ENCODE assay signal across 1 cellular context in the genomic region with DNA sequence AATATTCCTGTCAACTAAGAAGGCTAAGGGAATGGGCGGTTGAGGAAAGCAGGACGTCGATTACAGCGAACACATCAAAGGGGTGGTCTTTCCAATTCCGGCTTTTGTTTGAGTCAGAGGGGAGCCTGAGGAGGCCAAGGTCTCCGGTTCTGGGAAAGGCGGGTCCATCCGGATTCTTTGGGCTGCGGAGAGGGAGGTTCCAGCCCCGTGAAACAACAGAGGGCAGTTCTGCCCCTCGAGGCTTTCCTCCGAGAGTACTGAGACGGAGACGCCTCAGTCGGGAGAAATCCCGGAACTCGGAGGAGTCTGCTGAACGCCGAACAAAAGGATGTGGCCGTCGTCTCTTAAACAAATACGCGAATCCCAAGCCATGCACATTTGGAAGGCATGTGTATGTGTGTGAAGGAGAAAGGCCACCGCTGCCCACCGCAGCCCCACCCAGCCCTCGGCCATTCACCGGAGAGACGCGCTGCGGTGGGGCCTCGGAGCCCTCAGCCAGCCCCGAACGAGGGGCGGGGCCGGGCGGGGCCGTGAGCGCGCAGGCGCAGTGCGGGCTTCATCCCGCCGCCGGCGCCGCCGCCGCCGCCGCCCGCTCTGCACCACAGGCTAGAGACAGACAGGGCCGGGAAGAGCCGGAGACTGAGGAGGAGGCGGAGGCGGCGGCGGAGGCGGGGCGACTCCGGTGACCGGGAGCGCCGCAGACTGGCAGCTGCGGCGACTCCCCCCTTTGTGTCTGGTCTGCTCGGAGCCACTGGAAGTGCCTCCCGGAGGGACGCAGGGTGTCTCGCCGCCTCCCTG.
TF ChIP-seq lines count a peak whose summit lies in the region.

Gene BMPR2 (plus strand): TSS at position 717 of the 798 bp plus-strand sequence. CDS start 1,148 bp downstream, outside the sequence.

TF ChIP-seq in HepG2, 621 proteins besides CTCF, POLR2A, EP300 and RAD21 (continued from another document and continues in another):
- TF ChIP-seq, protein P1, sequence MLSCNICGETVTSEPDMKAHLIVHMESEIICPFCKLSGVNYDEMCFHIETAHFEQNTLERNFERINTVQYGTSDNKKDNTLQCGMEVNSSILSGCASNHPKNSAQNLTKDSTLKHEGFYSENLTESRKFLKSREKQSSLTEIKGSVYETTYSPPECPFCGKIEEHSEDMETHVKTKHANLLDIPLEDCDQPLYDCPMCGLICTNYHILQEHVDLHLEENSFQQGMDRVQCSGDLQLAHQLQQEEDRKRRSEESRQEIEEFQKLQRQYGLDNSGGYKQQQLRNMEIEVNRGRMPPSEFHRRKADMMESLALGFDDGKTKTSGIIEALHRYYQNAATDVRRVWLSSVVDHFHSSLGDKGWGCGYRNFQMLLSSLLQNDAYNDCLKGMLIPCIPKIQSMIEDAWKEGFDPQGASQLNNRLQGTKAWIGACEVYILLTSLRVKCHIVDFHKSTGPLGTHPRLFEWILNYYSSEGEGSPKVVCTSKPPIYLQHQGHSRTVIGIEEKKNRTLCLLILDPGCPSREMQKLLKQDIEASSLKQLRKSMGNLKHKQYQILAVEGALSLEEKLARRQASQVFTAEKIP (CRISPR knock-in tag; IDR thresholded peaks at IDR 0.05; ENCODE audit: borderline replicate concordance), result no peak
- TF ChIP-seq, protein P2, sequence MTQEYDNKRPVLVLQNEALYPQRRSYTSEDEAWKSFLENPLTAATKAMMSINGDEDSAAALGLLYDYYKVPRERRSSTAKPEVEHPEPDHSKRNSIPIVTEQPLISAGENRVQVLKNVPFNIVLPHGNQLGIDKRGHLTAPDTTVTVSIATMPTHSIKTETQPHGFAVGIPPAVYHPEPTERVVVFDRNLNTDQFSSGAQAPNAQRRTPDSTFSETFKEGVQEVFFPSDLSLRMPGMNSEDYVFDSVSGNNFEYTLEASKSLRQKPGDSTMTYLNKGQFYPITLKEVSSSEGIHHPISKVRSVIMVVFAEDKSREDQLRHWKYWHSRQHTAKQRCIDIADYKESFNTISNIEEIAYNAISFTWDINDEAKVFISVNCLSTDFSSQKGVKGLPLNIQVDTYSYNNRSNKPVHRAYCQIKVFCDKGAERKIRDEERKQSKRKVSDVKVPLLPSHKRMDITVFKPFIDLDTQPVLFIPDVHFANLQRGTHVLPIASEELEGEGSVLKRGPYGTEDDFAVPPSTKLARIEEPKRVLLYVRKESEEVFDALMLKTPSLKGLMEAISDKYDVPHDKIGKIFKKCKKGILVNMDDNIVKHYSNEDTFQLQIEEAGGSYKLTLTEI (CRISPR knock-in tag; conservative IDR thresholded peaks at IDR 0.05), result no peak
- TF ChIP-seq ZFP91 (CRISPR knock-in tag; IDR thresholded peaks at IDR 0.05; ENCODE audit: borderline replicate concordance) (peak; percentile 65), ZNF850 (CRISPR knock-in tag; conservative IDR thresholded peaks at IDR 0.05) (no peak), ZNF138 (CRISPR knock-in tag; IDR thresholded peaks at IDR 0.05; ENCODE audit: low read depth) (peak; percentile 87), ZFP36 (IDR thresholded peaks at IDR 0.05; ENCODE audit: borderline replicate concordance, low read depth, low read length, partially characterized antibody) (no peak), FOXJ3 (CRISPR knock-in tag; IDR thresholded peaks at IDR 0.05; ENCODE audit: borderline replicate concordance) (peak; percentile 60; the same call in 1 of the 2 replicates), REPIN1 (CRISPR knock-in tag; IDR thresholded peaks at IDR 0.05; ENCODE audit: borderline replicate concordance, low read depth) (peak; percentile 78; the same call in 1 of the 2 replicates), TBX2 (CRISPR knock-in tag; IDR thresholded peaks at IDR 0.05; ENCODE audit: borderline replicate concordance) (peak; percentile 69), NFRKB (IDR thresholded peaks at IDR 0.05) (no peak), ARNTL (CRISPR knock-in tag; IDR thresholded peaks at IDR 0.05) (no peak), ZBTB20 (CRISPR knock-in tag; IDR thresholded peaks at IDR 0.05; ENCODE audit: borderline replicate concordance, low read depth) (peak; percentile 16; the same call in 1 of the 2 replicates), SRY (CRISPR knock-in tag; IDR thresholded peaks at IDR 0.05) (no peak), YEATS4 (CRISPR knock-in tag; IDR thresholded peaks at IDR 0.05; ENCODE audit: borderline replicate concordance) (peak; percentile 85), ZNF878 (CRISPR knock-in tag; IDR thresholded peaks at IDR 0.05) (peak; percentile 89), RCOR2 (CRISPR knock-in tag; IDR thresholded peaks at IDR 0.05) (no peak), MYNN (CRISPR knock-in tag; IDR thresholded peaks at IDR 0.05; ENCODE audit: low read depth) (peak; percentile 61; the same call in 1 of the 2 replicates), DR1 (CRISPR knock-in tag; IDR thresholded peaks at IDR 0.05) (peak; percentile 51; the same call in 1 of the 2 replicates), MEIS1 (CRISPR knock-in tag; IDR thresholded peaks at IDR 0.05; ENCODE audit: borderline replicate concordance) (peak; percentile 64), ZMAT3 (CRISPR knock-in tag; conservative IDR thresholded peaks at IDR 0.05) (peak; percentile 12; the same call in 1 of the 2 replicates), ISL2 (CRISPR knock-in tag; IDR thresholded peaks at IDR 0.05) (no peak), ZNF335 (CRISPR knock-in tag; IDR thresholded peaks at IDR 0.05) (peak; percentile 35; the same call in 1 of the 2 replicates), ZNF768 (CRISPR knock-in tag; IDR thresholded peaks at IDR 0.05) (peak; percentile 56), POGZ (CRISPR knock-in tag; IDR thresholded peaks at IDR 0.05) (peak; percentile 42), REST (IDR thresholded peaks at IDR 0.05; ENCODE audit: borderline replicate concordance in 1 of 2, low read depth in 1 of 2, low read length in 2 of 2) (peak in 1 of 2 experiments; percentile 33; a peak in 1 of 4 replicates), KAT7 (CRISPR knock-in tag; IDR thresholded peaks at IDR 0.05; ENCODE audit: borderline replicate concordance) (peak; percentile 77; the same call in 1 of the 2 replicates), ZBTB25 (CRISPR knock-in tag; IDR thresholded peaks at IDR 0.05) (peak; percentile 48), STAT5B (CRISPR knock-in tag; IDR thresholded peaks at IDR 0.05) (peak; percentile 83), HOXA5 (CRISPR knock-in tag; IDR thresholded peaks at IDR 0.05) (peak; percentile 69; the same call in 1 of the 2 replicates), ZNF296 (CRISPR knock-in tag; conservative IDR thresholded peaks at IDR 0.05) (peak; percentile 87), ELF4 (CRISPR knock-in tag; IDR thresholded peaks at IDR 0.05; ENCODE audit: borderline replicate concordance) (0 out of 2 replicates have a peak, but pooled peaks have one; percentile 35), NFE2 (CRISPR knock-in tag; IDR thresholded peaks at IDR 0.05) (no peak), ZNF205 (CRISPR knock-in tag; IDR thresholded peaks at IDR 0.05) (no peak), ETS1 (CRISPR knock-in tag; IDR thresholded peaks at IDR 0.05) (no peak), TSC22D2 (CRISPR knock-in tag; IDR thresholded peaks at IDR 0.05; ENCODE audit: borderline replicate concordance) (no peak)
- TF ChIP-seq, protein P3, sequence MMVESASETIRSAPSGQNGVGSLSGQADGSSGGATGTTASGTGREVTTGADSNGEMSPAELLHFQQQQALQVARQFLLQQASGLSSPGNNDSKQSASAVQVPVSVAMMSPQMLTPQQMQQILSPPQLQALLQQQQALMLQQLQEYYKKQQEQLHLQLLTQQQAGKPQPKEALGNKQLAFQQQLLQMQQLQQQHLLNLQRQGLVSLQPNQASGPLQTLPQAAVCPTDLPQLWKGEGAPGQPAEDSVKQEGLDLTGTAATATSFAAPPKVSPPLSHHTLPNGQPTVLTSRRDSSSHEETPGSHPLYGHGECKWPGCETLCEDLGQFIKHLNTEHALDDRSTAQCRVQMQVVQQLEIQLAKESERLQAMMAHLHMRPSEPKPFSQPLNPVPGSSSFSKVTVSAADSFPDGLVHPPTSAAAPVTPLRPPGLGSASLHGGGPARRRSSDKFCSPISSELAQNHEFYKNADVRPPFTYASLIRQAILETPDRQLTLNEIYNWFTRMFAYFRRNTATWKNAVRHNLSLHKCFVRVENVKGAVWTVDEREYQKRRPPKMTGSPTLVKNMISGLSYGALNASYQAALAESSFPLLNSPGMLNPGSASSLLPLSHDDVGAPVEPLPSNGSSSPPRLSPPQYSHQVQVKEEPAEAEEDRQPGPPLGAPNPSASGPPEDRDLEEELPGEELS (CRISPR knock-in tag; IDR thresholded peaks at IDR 0.05), result peak; percentile 29; the same call in 1 of the 2 replicates
- TF ChIP-seq, protein P4, sequence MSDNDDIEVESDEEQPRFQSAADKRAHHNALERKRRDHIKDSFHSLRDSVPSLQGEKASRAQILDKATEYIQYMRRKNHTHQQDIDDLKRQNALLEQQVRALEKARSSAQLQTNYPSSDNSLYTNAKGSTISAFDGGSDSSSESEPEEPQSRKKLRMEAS (IDR thresholded peaks at IDR 0.05), result peak; percentile 80
- TF ChIP-seq, protein P5, sequence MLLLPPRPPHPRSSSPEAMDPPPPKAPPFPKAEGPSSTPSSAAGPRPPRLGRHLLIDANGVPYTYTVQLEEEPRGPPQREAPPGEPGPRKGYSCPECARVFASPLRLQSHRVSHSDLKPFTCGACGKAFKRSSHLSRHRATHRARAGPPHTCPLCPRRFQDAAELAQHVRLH (CRISPR knock-in tag; IDR thresholded peaks at IDR 0.05; ENCODE audit: borderline replicate concordance, low read depth), result no peak
- TF ChIP-seq, protein P6, sequence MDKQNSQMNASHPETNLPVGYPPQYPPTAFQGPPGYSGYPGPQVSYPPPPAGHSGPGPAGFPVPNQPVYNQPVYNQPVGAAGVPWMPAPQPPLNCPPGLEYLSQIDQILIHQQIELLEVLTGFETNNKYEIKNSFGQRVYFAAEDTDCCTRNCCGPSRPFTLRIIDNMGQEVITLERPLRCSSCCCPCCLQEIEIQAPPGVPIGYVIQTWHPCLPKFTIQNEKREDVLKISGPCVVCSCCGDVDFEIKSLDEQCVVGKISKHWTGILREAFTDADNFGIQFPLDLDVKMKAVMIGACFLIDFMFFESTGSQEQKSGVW (CRISPR knock-in tag; IDR thresholded peaks at IDR 0.05; ENCODE audit: borderline replicate concordance), result peak; percentile 60; the same call in 1 of the 2 replicates
- TF ChIP-seq, protein P7, sequence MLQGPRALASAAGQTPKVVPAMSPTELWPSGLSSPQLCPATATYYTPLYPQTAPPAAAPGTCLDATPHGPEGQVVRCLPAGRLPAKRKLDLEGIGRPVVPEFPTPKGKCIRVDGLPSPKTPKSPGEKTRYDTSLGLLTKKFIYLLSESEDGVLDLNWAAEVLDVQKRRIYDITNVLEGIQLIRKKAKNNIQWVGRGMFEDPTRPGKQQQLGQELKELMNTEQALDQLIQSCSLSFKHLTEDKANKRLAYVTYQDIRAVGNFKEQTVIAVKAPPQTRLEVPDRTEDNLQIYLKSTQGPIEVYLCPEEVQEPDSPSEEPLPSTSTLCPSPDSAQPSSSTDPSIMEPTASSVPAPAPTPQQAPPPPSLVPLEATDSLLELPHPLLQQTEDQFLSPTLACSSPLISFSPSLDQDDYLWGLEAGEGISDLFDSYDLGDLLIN (CRISPR knock-in tag; IDR thresholded peaks at IDR 0.05; ENCODE audit: borderline replicate concordance), result peak; percentile 81; the same call in 1 of the 2 replicates
